Comparison of ENCODE assay signal across 8 cellular contexts in the genomic region with DNA sequence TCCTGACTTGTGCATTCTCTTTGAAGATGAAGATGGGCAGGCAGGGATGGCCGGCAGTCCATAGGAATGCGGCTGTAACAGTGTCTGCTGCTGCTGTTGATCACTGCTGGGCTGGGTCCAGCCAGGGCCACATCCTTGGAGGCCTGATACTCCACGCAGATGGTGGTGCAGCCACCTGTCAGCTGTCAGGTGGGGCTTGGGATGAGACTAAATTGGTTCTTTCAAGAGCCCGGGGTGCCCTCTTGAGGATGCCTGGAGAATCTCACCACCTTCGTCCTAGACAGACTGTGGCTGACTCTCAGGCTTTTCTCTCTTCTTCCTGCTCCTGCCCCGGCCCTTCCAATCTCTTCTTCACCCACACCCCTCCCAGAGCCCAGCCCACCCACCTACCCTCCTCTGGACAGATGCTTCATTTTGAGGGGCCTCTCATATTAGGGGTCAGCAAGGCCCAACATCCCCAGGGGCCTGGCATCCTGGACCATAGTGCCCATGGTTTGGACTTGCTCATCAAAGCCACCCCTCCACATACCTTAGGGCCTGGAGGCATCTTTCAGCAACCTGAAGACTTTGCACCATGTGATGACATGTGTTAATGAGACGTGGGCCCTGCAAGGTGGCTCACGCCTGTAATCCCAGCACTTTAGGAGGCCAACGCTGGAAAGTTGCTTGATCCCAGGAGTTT. TPM values are rescaled to one million over a fixed set of nuclear protein-coding genes. Genes with fewer than 3 reads are reported as not detected.
DNase-seq lines count a peak whose midpoint lies in the region; ATAC-seq, FAIRE-seq and TF ChIP-seq lines count a peak whose summit lies in the region.

No MANE protein-coding gene starts in this region.

- no peak overlapping the region for H3K18ac ChIP-seq in H9 (ENCODE audit: insufficient read length, low read depth, low read length)

- no peak overlapping the region for H3K4ac ChIP-seq in H9 (ENCODE audit: low read depth, low read length)

- ATAC-seq in HG03196 (IDR thresholded peaks at IDR 0.05; ENCODE audit: unreplicated experiment): no peak

- DNase-seq in H9 (peak; percentile 82), NCI-H510A treated with DMSO at 0.1 percent for 48 hours (lab: John Stamatoyannopoulos, UW) (peak; percentile 89), endothelial cell of umbilical vein (ENCODE audit: low read depth, low spot score) (peak; percentile 36), testis (peak; percentile 67)
- DNase-seq in activated CD4-positive, alpha-beta memory T cell treated with anti-CD3 and anti-CD28 coated beads for 36 hours: peak; percentile 71

- no peaks in the 10 kb centered on the region for H3F3A ChIP-seq in neural cell (ENCODE audit: insufficient read depth, low read length, poor library complexity, severe bottlenecking)

- H3K4me3 Mint-ChIP-seq in H9: no peak overlapping the region
- H3K4me3 Mint-ChIP-seq in activated CD4-positive, alpha-beta memory T cell treated with anti-CD3 and anti-CD28 coated beads for 36 hours: no peak overlapping the region

- H3K79me2 ChIP-seq in H9 (ENCODE audit: insufficient read depth, low read length) (no peaks in the 10 kb centered on the region), endothelial cell of umbilical vein (ENCODE audit: control insufficient read depth, insufficient read depth, low read length) (no peaks in the 10 kb centered on the region), neural cell (replicated peaks; ENCODE audit: insufficient read depth, low read length) (no peaks in the 10 kb centered on the region)

- no peaks in the 10 kb centered on the region for H3K27me3 ChIP-seq in BLaER1
- H3K27me3 ChIP-seq in H9 (ENCODE audit: insufficient read depth, low read length): no peaks in the 10 kb centered on the region; the same call in 1 of the 2 replicates
- peaks cover 0 to 2% of the 10 kb centered on the region in 2 experiments for H3K27me3 ChIP-seq in endothelial cell of umbilical vein (ENCODE audit: control insufficient read depth in 2 of 2, insufficient read depth in 2 of 2, low read length in 2 of 2)
- H3K27me3 ChIP-seq in neural cell (ENCODE audit: insufficient read depth, low read depth, low read length): peaks cover 15% of the 10 kb centered on the region
- H3K27me3 ChIP-seq in testis: no peaks in the 10 kb centered on the region

- H4K20me1 ChIP-seq in BLaER1 (no peaks in the 10 kb centered on the region), H9 (ENCODE audit: control insufficient read depth, insufficient read depth, insufficient read length) (no peaks in the 10 kb centered on the region), endothelial cell of umbilical vein (replicated peaks; ENCODE audit: control insufficient read depth, extremely low read depth, insufficient read depth, low read length) (no peaks in the 10 kb centered on the region), neural cell (ENCODE audit: insufficient read depth) (no peaks in the 10 kb centered on the region)

- no peak overlapping the region for H4K8ac ChIP-seq in H9 (replicated peaks; ENCODE audit: insufficient read length, low read depth, low read length)

- no peak overlapping the region for H4K91ac ChIP-seq in H9 (ENCODE audit: insufficient read length, low read depth, low read length)

- no peak overlapping the region for H2BK5ac ChIP-seq in H9 (ENCODE audit: insufficient read length, low read length)

- H3K9me2 ChIP-seq in neural cell (ENCODE audit: insufficient read depth, low read length): no peaks in the 10 kb centered on the region

- H3K14ac ChIP-seq in H9 (ENCODE audit: insufficient read depth, low read length): no peak overlapping the region

- H3K4me2 ChIP-seq in BLaER1: peak overlapping the region; percentile 36; the same call in 1 of the 2 replicates
- H3K4me2 ChIP-seq in H9 (ENCODE audit: insufficient read depth, insufficient read length, low read length): no peak overlapping the region
- no peak overlapping the region for H3K4me2 ChIP-seq in endothelial cell of umbilical vein (ENCODE audit: insufficient read depth, low read length)
- H3K4me2 ChIP-seq in neural cell (ENCODE audit: low read length): no peak overlapping the region

- H3K4me3 ChIP-seq in BLaER1 (no peak overlapping the region), endothelial cell of umbilical vein (replicated peaks in 1 of 3; ENCODE audit: insufficient read depth in 1 of 3, low read depth in 1 of 3, low read length in 3 of 3) (no peak overlapping the region), neural cell (ENCODE audit: low read length) (no peak overlapping the region), testis (no peak overlapping the region)

- no peak overlapping the region for H3K27ac Mint-ChIP-seq in H9
- no peak overlapping the region for H3K27ac Mint-ChIP-seq in activated CD4-positive, alpha-beta memory T cell treated with anti-CD3 and anti-CD28 coated beads for 36 hours

- no peak overlapping the region for H2BK15ac ChIP-seq in H9 (ENCODE audit: low read depth, low read length)

- peaks cover 0 to 2% (median 0%) of the 10 kb centered on the region in 3 experiments; a peak in 2 of 7 replicates for H3K36me3 Mint-ChIP-seq in H9 (ENCODE audit: insufficient read depth in 1 of 3, low read depth in 3 of 3)
- H3K36me3 Mint-ChIP-seq in activated CD4-positive, alpha-beta memory T cell treated with anti-CD3 and anti-CD28 coated beads for 36 hours: peaks cover 4% of the 10 kb centered on the region

- POLR2A ChIA-PET in activated CD4-positive, alpha-beta memory T cell treated with anti-CD3 and anti-CD28 coated beads for 36 hours (lab: Charles Lee): interaction anchor here (0.7 kb wide), 1 partner anchor 29 kb away, joined by 3 read pairs; no protein-coding TSS in a partner anchor
- POLR2A ChIA-PET in endothelial cell of umbilical vein (lab: Charles Lee): no interaction called here

- no peak for TF ChIP-seq EP300 in neural cell (conservative IDR thresholded peaks at IDR 0.05; ENCODE audit: poor library complexity, severe bottlenecking)

- CTCF ChIA-PET in activated CD4-positive, alpha-beta memory T cell treated with anti-CD3 and anti-CD28 coated beads for 36 hours (lab: Charles Lee): interaction anchor here (0.7 to 2.4 kb wide), 8 partner anchors 12 to 184 kb away, joined by 3 to 13 read pairs (median 6); no protein-coding TSS in a partner anchor
- CTCF ChIA-PET in endothelial cell of umbilical vein (lab: Charles Lee): interaction anchor here (1.0 to 2.2 kb wide), 3 partner anchors 24 to 139 kb away, joined by 3 to 10 read pairs (median 3); no protein-coding TSS in a partner anchor

- FAIRE-seq in endothelial cell of umbilical vein (lab: Jason Lieb, UNC): peak; percentile 82

- TF ChIP-seq CTCF in H9 (conservative IDR thresholded peaks at IDR 0.05): peak; percentile 78
- TF ChIP-seq CTCF in endothelial cell of umbilical vein (IDR thresholded peaks at IDR 0.05; ENCODE audit: extremely low read depth in 1 of 2, insufficient read depth in 1 of 2, low read depth in 1 of 2, low read length in 2 of 2): peak; percentile 47 to 71
- TF ChIP-seq CTCF in neural cell (IDR thresholded peaks at IDR 0.05; ENCODE audit: poor library complexity, severe bottlenecking): peak; percentile 83
- peak in 2 of 3 experiments; percentile 25 for TF ChIP-seq CTCF in testis (IDR thresholded peaks at IDR 0.05)

- H2BK120ac ChIP-seq in H9 (ENCODE audit: low read depth, low read length, poor library complexity, severe bottlenecking): no peak overlapping the region

- no peaks in the 10 kb centered on the region for H3K79me1 ChIP-seq in H9 (ENCODE audit: insufficient read depth, low read depth, low read length, poor library complexity, severe bottlenecking)

- H3K23ac ChIP-seq in H9 (ENCODE audit: insufficient read length, low read depth, low read length): no peak overlapping the region

- H3K27ac ChIP-seq in BLaER1 (no peak overlapping the region), H9 (ENCODE audit: insufficient read length, low read depth, low read length) (no peak overlapping the region), endothelial cell of umbilical vein (ENCODE audit: insufficient read depth, low read depth, low read length) (no peak overlapping the region), neural cell (ENCODE audit: low read length) (no peak overlapping the region), testis (no peak overlapping the region)

- intact Hi-C loops in activated CD4-positive, alpha-beta memory T cell treated with anti-CD3 and anti-CD28 coated beads for 36 hours (cut with micrococcal nuclease): loop anchor here (2.0 to 5.0 kb wide), 3 partner anchors 26 to 105 kb away; no protein-coding TSS in a partner anchor
- intact Hi-C loops in endothelial cell of umbilical vein (cut with micrococcal nuclease) (loop anchor here (1.0 to 5.0 kb wide), 3 partner anchors 26 to 140 kb away; no protein-coding TSS in a partner anchor), testis (cut with DNase I; ENCODE audit: low total_unique reads) (no loop called here)

- H3K9me3 ChIP-seq in BLaER1 (no peaks in the 10 kb centered on the region), H9 (ENCODE audit: control insufficient read depth, low read depth, low read length) (no peaks in the 10 kb centered on the region), endothelial cell of umbilical vein (replicated peaks; ENCODE audit: control insufficient read depth, insufficient read depth, low read length) (no peaks in the 10 kb centered on the region), neural cell (ENCODE audit: low read length) (no peaks in the 10 kb centered on the region), testis (no peaks in the 10 kb centered on the region)

- peak; percentile 84 for TF ChIP-seq RAD21 in neural cell (conservative IDR thresholded peaks at IDR 0.05)

- peaks cover 56% of the 10 kb centered on the region for H3K4me1 ChIP-seq in BLaER1
- H3K4me1 ChIP-seq in H9 (ENCODE audit: insufficient read depth, low read length): no peaks in the 10 kb centered on the region
- H3K4me1 ChIP-seq in endothelial cell of umbilical vein (ENCODE audit: control insufficient read depth, extremely low read depth, insufficient read depth, low read length): no peaks in the 10 kb centered on the region
- H3K4me1 ChIP-seq in testis: no peaks in the 10 kb centered on the region

- no peak overlapping the region for H2AK5ac ChIP-seq in H9 (ENCODE audit: insufficient read length, low read length)

- no peaks in the 10 kb centered on the region for H3K9me1 ChIP-seq in endothelial cell of umbilical vein (replicated peaks; ENCODE audit: control insufficient read depth, extremely low read depth, insufficient read depth, low read length)

- H2AFZ ChIP-seq in H9 (ENCODE audit: low read length) (no peak overlapping the region), endothelial cell of umbilical vein (ENCODE audit: low read depth, low read length) (no peak overlapping the region), neural cell (ENCODE audit: low read depth, low read length) (no peak overlapping the region)

- TF ChIP-seq POLR2A in endothelial cell of umbilical vein (IDR thresholded peaks at IDR 0.05; ENCODE audit: low read depth, low read length) (no peak), testis (IDR thresholded peaks at IDR 0.05) (no peak)

- H2BK12ac ChIP-seq in H9 (ENCODE audit: insufficient read length, low read depth, low read length): no peak overlapping the region

- no TSS peak for BruUV-seq in endothelial cell of umbilical vein (replicated peaks; lab: Mats Ljungman, UMichigan)

- no CpG with 5 or more reads among the region's 9 CpGs for WGBS in H9 (ENCODE audit: extremely low coverage, insufficient read length, low lambda C conversion rate)
- WGBS in testis, 2 donors: 37 to 60% methylated on average over 9 of the region's 9 CpGs

- no peak overlapping the region for H3K9ac ChIP-seq in BLaER1
- no peak overlapping the region for H3K9ac ChIP-seq in H9 (ENCODE audit: extremely low read depth, insufficient read length, low read length)
- H3K9ac ChIP-seq in endothelial cell of umbilical vein (replicated peaks; ENCODE audit: extremely low read depth, insufficient read depth, low read length): no peak overlapping the region
- no peak overlapping the region for H3K9ac ChIP-seq in neural cell (ENCODE audit: low read length)

- no peak overlapping the region for H3K56ac ChIP-seq in H9 (ENCODE audit: insufficient read length, low read depth, low read length)

- peaks cover 11% of the 10 kb centered on the region for H3K36me3 ChIP-seq in BLaER1
- peaks cover 0 to 6% of the 10 kb centered on the region in 2 experiments for H3K36me3 ChIP-seq in endothelial cell of umbilical vein (ENCODE audit: control insufficient read depth in 2 of 2, extremely low read depth in 1 of 2, insufficient read depth in 2 of 2, low read length in 2 of 2)
- no peaks in the 10 kb centered on the region for H3K36me3 ChIP-seq in neural cell (ENCODE audit: insufficient read depth, low read length)
- no peaks in the 10 kb centered on the region for H3K36me3 ChIP-seq in testis (ENCODE audit: low read depth, missing control alignments)

- no peaks in the 10 kb centered on the region for H3K23me2 ChIP-seq in H9 (ENCODE audit: insufficient read length, low read depth, low read length, poor library complexity, severe bottlenecking)

- dilution Hi-C loops in endothelial cell of umbilical vein (cut with MboI; ENCODE audit: extremely low pct_ligation_motif_present, low sequenced_read_pairs): no loop called here

- no peaks in the 10 kb centered on the region for H3K9me3 Mint-ChIP-seq in H9
- H3K9me3 Mint-ChIP-seq in activated CD4-positive, alpha-beta memory T cell treated with anti-CD3 and anti-CD28 coated beads for 36 hours: no peaks in the 10 kb centered on the region

- H2BK20ac ChIP-seq in H9 (ENCODE audit: low read depth, low read length, poor library complexity, severe bottlenecking): no peak overlapping the region

- no peak overlapping the region for H3T11ph ChIP-seq in H9 (ENCODE audit: low read length)

- H4K5ac ChIP-seq in H9 (ENCODE audit: insufficient read length, low read depth, low read length): no peak overlapping the region

- H3K4me1 Mint-ChIP-seq in H9: no peaks in the 10 kb centered on the region
- no peaks in the 10 kb centered on the region for H3K4me1 Mint-ChIP-seq in activated CD4-positive, alpha-beta memory T cell treated with anti-CD3 and anti-CD28 coated beads for 36 hours (ENCODE audit: low read depth)

- H3K27me3 Mint-ChIP-seq in H9 (ENCODE audit: low read depth): peaks cover 10% of the 10 kb centered on the region
- H3K27me3 Mint-ChIP-seq in activated CD4-positive, alpha-beta memory T cell treated with anti-CD3 and anti-CD28 coated beads for 36 hours: no peaks in the 10 kb centered on the region

RNA-seq across cellular contexts. Expression of a gene that starts 19.1 kb away (rescaled TPM):
- total RNA-seq in H9 (2021) (12.0 and 13.0 TPM in 2 replicates), endothelial cell of umbilical vein (26.7 and 29.1 TPM in 2 replicates), testis (1 to 10 TPM; 2.1 to 7.3 TPM)
- 10 to 100 TPM; 14.7 to 15.6 TPM for total RNA-seq in activated CD4-positive, alpha-beta memory T cell treated with anti-CD3 and anti-CD28 coated beads for 36 hours
- polyA plus RNA-seq in endothelial cell of umbilical vein (16.2 and 19.2 TPM in 2 replicates), neural cell (10.0 and 11.4 TPM in 2 replicates), testis (ENCODE audit: insufficient read depth, low read depth, low replicate concordance) (2.5 TPM)
- polyA plus RNA-seq in endothelial cell of umbilical vein (2011; cell fraction: cytosol; rRNA removed): 6.3 and 9.4 TPM in 2 replicates
- polyA plus RNA-seq in endothelial cell of umbilical vein (2011; cell fraction: nucleus; rRNA removed): 114 and 121 TPM in 2 replicates
- 14.8 and 18.8 TPM in 2 replicates for polyA plus RNA-seq in endothelial cell of umbilical vein (2012)
- polyA minus RNA-seq in endothelial cell of umbilical vein (16.9 and 17.6 TPM in 2 replicates), neural cell (10.4 and 13.1 TPM in 2 replicates)
- 3.6 TPM for polyA minus RNA-seq in endothelial cell of umbilical vein (2011; cell fraction: cytosol; rRNA and poly(A)+ RNA removed)
- 25.0 and 35.9 TPM in 2 replicates for polyA minus RNA-seq in endothelial cell of umbilical vein (2011; cell fraction: nucleus; rRNA and poly(A)+ RNA removed)

RNA-seq across cellular contexts. Expression of a gene that starts 28.9 kb away (rescaled TPM):
- total RNA-seq in H9 (2021): 67.2 and 68.4 TPM in 2 replicates
- total RNA-seq in activated CD4-positive, alpha-beta memory T cell treated with anti-CD3 and anti-CD28 coated beads for 36 hours: 10 to 100 TPM; 69.9 to 72.4 TPM
- total RNA-seq in endothelial cell of umbilical vein: 38.5 and 43.4 TPM in 2 replicates
- 84.0 and 88.1 TPM in 2 replicates for polyA plus RNA-seq in endothelial cell of umbilical vein
- 61.7 and 64.3 TPM in 2 replicates for polyA plus RNA-seq in endothelial cell of umbilical vein (2011; cell fraction: cytosol; rRNA removed)
- polyA plus RNA-seq in endothelial cell of umbilical vein (2011; cell fraction: nucleus; rRNA removed): 28.5 and 31.6 TPM in 2 replicates
- 45.5 and 51.0 TPM in 2 replicates for polyA plus RNA-seq in endothelial cell of umbilical vein (2012)
- polyA minus RNA-seq in endothelial cell of umbilical vein: 64.0 and 68.7 TPM in 2 replicates
- polyA minus RNA-seq in endothelial cell of umbilical vein (2011; cell fraction: cytosol; rRNA and poly(A)+ RNA removed): 83.4 TPM
- polyA minus RNA-seq in endothelial cell of umbilical vein (2011; cell fraction: nucleus; rRNA and poly(A)+ RNA removed): 8.4 and 12.2 TPM in 2 replicates
- polyA plus RNA-seq in neural cell: 33.8 and 34.2 TPM in 2 replicates
- 20.0 and 24.3 TPM in 2 replicates for polyA minus RNA-seq in neural cell
- 10 to 100 TPM; 47.1 to 47.4 TPM for total RNA-seq in testis
- 51.5 TPM for polyA plus RNA-seq in testis (ENCODE audit: insufficient read depth, low read depth, low replicate concordance)

RNA-seq across cellular contexts. Expression of a gene that starts 29.0 kb away (rescaled TPM):
- total RNA-seq in H9 (2021) (0.29 and 0.31 TPM in 2 replicates), endothelial cell of umbilical vein (0.42 TPM in 1 of 2 replicates, not detected in the other), testis (10 to 100 TPM; 18.4 to 28.3 TPM)
- under 1 TPM; 0.29 to 0.59 TPM for total RNA-seq in activated CD4-positive, alpha-beta memory T cell treated with anti-CD3 and anti-CD28 coated beads for 36 hours
- polyA plus RNA-seq in endothelial cell of umbilical vein (0.13 and 0.36 TPM in 2 replicates), neural cell (0.12 and 0.56 TPM in 2 replicates), testis (ENCODE audit: insufficient read depth, low read depth, low replicate concordance) (147 TPM)
- 0.10 and 0.16 TPM in 2 replicates for polyA plus RNA-seq in endothelial cell of umbilical vein (2011; cell fraction: cytosol; rRNA removed)
- polyA plus RNA-seq in endothelial cell of umbilical vein (2011; cell fraction: nucleus; rRNA removed): 0.38 and 0.56 TPM in 2 replicates
- 0.27 and 0.74 TPM in 2 replicates for polyA plus RNA-seq in endothelial cell of umbilical vein (2012)
- polyA minus RNA-seq in endothelial cell of umbilical vein (0.53 TPM in 1 of 2 replicates, not detected in the other), neural cell (not detected in 2 replicates)
- not detected for polyA minus RNA-seq in endothelial cell of umbilical vein (2011; cell fraction: cytosol; rRNA and poly(A)+ RNA removed)
- polyA minus RNA-seq in endothelial cell of umbilical vein (2011; cell fraction: nucleus; rRNA and poly(A)+ RNA removed): not detected in 2 replicates

RNA-seq across cellular contexts. Expression of a gene that starts 38.6 kb away (rescaled TPM):
- total RNA-seq in H9 (2021): 34.0 and 38.6 TPM in 2 replicates
- total RNA-seq in activated CD4-positive, alpha-beta memory T cell treated with anti-CD3 and anti-CD28 coated beads for 36 hours: 10 to 100 TPM; 20.6 to 21.0 TPM
- 31.1 and 31.7 TPM in 2 replicates for total RNA-seq in endothelial cell of umbilical vein
- 47.6 and 48.9 TPM in 2 replicates for polyA plus RNA-seq in endothelial cell of umbilical vein
- 21.4 and 35.5 TPM in 2 replicates for polyA plus RNA-seq in endothelial cell of umbilical vein (2011; cell fraction: cytosol; rRNA removed)
- 151 and 171 TPM in 2 replicates for polyA plus RNA-seq in endothelial cell of umbilical vein (2011; cell fraction: nucleus; rRNA removed)
- polyA plus RNA-seq in endothelial cell of umbilical vein (2012): 22.6 and 30.7 TPM in 2 replicates
- 18.8 and 32.5 TPM in 2 replicates for polyA minus RNA-seq in endothelial cell of umbilical vein
- 12.2 TPM for polyA minus RNA-seq in endothelial cell of umbilical vein (2011; cell fraction: cytosol; rRNA and poly(A)+ RNA removed)
- polyA minus RNA-seq in endothelial cell of umbilical vein (2011; cell fraction: nucleus; rRNA and poly(A)+ RNA removed): 24.3 and 24.7 TPM in 2 replicates
- polyA plus RNA-seq in neural cell: 94.0 and 104 TPM in 2 replicates
- polyA minus RNA-seq in neural cell: 35.3 and 36.0 TPM in 2 replicates
- total RNA-seq in testis: 10 to 100 TPM; 31.0 to 38.0 TPM
- 25.6 TPM for polyA plus RNA-seq in testis (ENCODE audit: insufficient read depth, low read depth, low replicate concordance)

RNA-seq across cellular contexts. Expression of a gene that starts 48.5 kb away (rescaled TPM):
- 0.90 and 0.92 TPM in 2 replicates for total RNA-seq in H9 (2021)
- under 1 TPM; 0.10 to 0.12 TPM for total RNA-seq in activated CD4-positive, alpha-beta memory T cell treated with anti-CD3 and anti-CD28 coated beads for 36 hours
- 0.90 and 1.3 TPM in 2 replicates for total RNA-seq in endothelial cell of umbilical vein
- polyA plus RNA-seq in endothelial cell of umbilical vein: 0.11 and 0.13 TPM in 2 replicates
- polyA plus RNA-seq in endothelial cell of umbilical vein (2011; cell fraction: cytosol; rRNA removed): 0.06 TPM in 2 replicates
- 0.07 and 0.10 TPM in 2 replicates for polyA plus RNA-seq in endothelial cell of umbilical vein (2011; cell fraction: nucleus; rRNA removed)
- 0.29 and 0.35 TPM in 2 replicates for polyA plus RNA-seq in endothelial cell of umbilical vein (2012)
- polyA minus RNA-seq in endothelial cell of umbilical vein: 0.06 and 0.10 TPM in 2 replicates
- 0.20 TPM for polyA minus RNA-seq in endothelial cell of umbilical vein (2011; cell fraction: cytosol; rRNA and poly(A)+ RNA removed)
- polyA minus RNA-seq in endothelial cell of umbilical vein (2011; cell fraction: nucleus; rRNA and poly(A)+ RNA removed): 0.14 TPM in 1 of 2 replicates, not detected in the other
- 0.42 and 0.44 TPM in 2 replicates for polyA plus RNA-seq in neural cell
- polyA minus RNA-seq in neural cell: 0.73 and 1.0 TPM in 2 replicates
- total RNA-seq in testis: under 1 TPM; 0.31 to 0.43 TPM
- polyA plus RNA-seq in testis (ENCODE audit: insufficient read depth, low read depth, low replicate concordance): 0.79 TPM

Comparison
In these comparisons a context has a peak if more than half of its experiments do, and no peak if none do; other contexts are left out.
1. DNase-seq: peak in every context shown above with its lines; median percentile 89 in NCI-H510A treated with DMSO at 0.1 percent for 48 hours; 82 in H9; 71 in activated CD4-positive, alpha-beta memory T cell treated with anti-CD3 and anti-CD28 coated beads for 36 hours; 67 in testis; 36 in endothelial cell of umbilical vein.
2. CTCF ChIP-seq: peak in every context shown above with its lines; median percentile 83 in neural cell; 78 in H9; 59 in endothelial cell of umbilical vein; 25 in testis.
3. RNA of a gene that starts 29.0 kb away (total RNA-seq): 18.4 to 28.3 TPM in testis; 0.29 to 0.59 TPM in activated CD4-positive, alpha-beta memory T cell treated with anti-CD3 and anti-CD28 coated beads for 36 hours, 0.42 TPM in endothelial cell of umbilical vein and 0.29 to 0.31 TPM in H9; every median in the first group is over 10 times any median in the second.